16 cellular contexts compared by ENCODE assay signal in genomic region chr17:47685556-47686275, GRCh38. TPM values are rescaled to one million over a fixed set of nuclear protein-coding genes. Genes with fewer than 3 reads are reported as not detected.
DNase-seq lines count a peak whose midpoint lies in the region; ATAC-seq, FAIRE-seq and TF ChIP-seq lines count a peak whose summit lies in the region.
"Had no signal": no experiment of that assay in that cellular context is flagged by ENCODE, and none has a peak within 500 bp of the region (broad histone marks: within the 10 kb centered on the region; RNA-seq: fewer than 3 reads in every experiment).

No MANE protein-coding gene starts in this region.

- no TSS peak for BruUV-seq in GM12878 (replicated peaks; lab: Mats Ljungman, UMichigan)

- peaks cover 13 to 27% of the 10 kb centered on the region in 2 experiments for H3K36me3 ChIP-seq in GM12878 (ENCODE audit: control insufficient read depth in 2 of 2, insufficient read depth in 2 of 2, low read length in 1 of 2)

- H3K4me3 ChIP-seq in GM12878 = no peak overlapping the region
- H3K4me3 ChIP-seq: upper lobe of left lung had no signal

- ATAC-seq in activated CD4-positive, alpha-beta T cell treated with anti-CD3 and anti-CD28 coated beads for 36 hours = no peak
- no peak for ATAC-seq in GM12878
- ATAC-seq: activated T-cell treated with anti-CD3 and anti-CD28 coated beads, Interleukin-2, amount 50 U/mL, for 4 hours had no signal

- in situ Hi-C loops in GM12878 (cut with MboI) = no loop called here

- no peak for TF ChIP-seq RAD21 in GM12878 (IDR thresholded peaks at IDR 0.05; ENCODE audit: insufficient read depth, low read depth, low read length)

- no peak overlapping the region for H3K27ac ChIP-seq in GM12878 (ENCODE audit: control insufficient read depth, insufficient read depth)

- POLR2A ChIA-PET in activated CD4-positive, alpha-beta T cell treated with anti-CD3 and anti-CD28 coated beads for 36 hours (lab: Charles Lee) = no interaction called here
- POLR2A ChIA-PET in GM12878 (lab: Charles Lee) = no interaction called here

- RAD21 ChIA-PET in GM12878 (lab: Charles Lee; ENCODE audit: unreplicated experiment) = no interaction called here

- no peak for FAIRE-seq in GM12878 (lab: Jason Lieb, UNC)
- FAIRE-seq: endometrium, GM19239 had no signal

- no peak overlapping the region for H2AFZ ChIP-seq in GM12878 (ENCODE audit: control insufficient read depth, low read depth, low read length)

- intact Hi-C loops in activated CD4-positive, alpha-beta T cell treated with anti-CD3 and anti-CD28 coated beads for 36 hours (cut with DNase I, micrococcal nuclease) = no loop called here
- intact Hi-C loops in GM12878 (cut with micrococcal nuclease; ENCODE audit: unreplicated experiment) = no loop called here

- H3K9me3 Mint-ChIP-seq in activated CD4-positive, alpha-beta T cell treated with anti-CD3 and anti-CD28 coated beads for 36 hours (ENCODE audit: low read depth) = no peaks in the 10 kb centered on the region
- H3K9me3 Mint-ChIP-seq in HFFc6 (no peaks in the 10 kb centered on the region), progenitor cell of endocrine pancreas (ENCODE audit: low read depth) (no peaks in the 10 kb centered on the region)
- H3K9me3 Mint-ChIP-seq: activated T-cell treated with anti-CD3 and anti-CD28 coated beads, Interleukin-2, amount 50 U/mL, for 4 hours had no signal

- H3K4me2 ChIP-seq in GM12878 (ENCODE audit: control insufficient read depth, insufficient read depth) = no peak overlapping the region

- H3K9me3 ChIP-seq in GM12878 (replicated peaks; ENCODE audit: control insufficient read depth, insufficient read depth, low read length) = no peaks in the 10 kb centered on the region
- H3K9me3 ChIP-seq: upper lobe of left lung had no signal

- H3K27me3 Mint-ChIP-seq in activated CD4-positive, alpha-beta T cell treated with anti-CD3 and anti-CD28 coated beads for 36 hours = no peaks in the 10 kb centered on the region
- H3K27me3 Mint-ChIP-seq in HFFc6 (ENCODE audit: insufficient read depth) = peaks cover 9% of the 10 kb centered on the region
- no peaks in the 10 kb centered on the region for H3K27me3 Mint-ChIP-seq in progenitor cell of endocrine pancreas

- H3K4me3 Mint-ChIP-seq in activated CD4-positive, alpha-beta T cell treated with anti-CD3 and anti-CD28 coated beads for 36 hours = no peak overlapping the region
- H3K4me3 Mint-ChIP-seq in HFFc6 = peak overlapping the region; percentile 30
- H3K4me3 Mint-ChIP-seq in progenitor cell of endocrine pancreas (ENCODE audit: low read depth) = no peak overlapping the region
- H3K4me3 Mint-ChIP-seq: activated T-cell treated with anti-CD3 and anti-CD28 coated beads, Interleukin-2, amount 50 U/mL, for 4 hours had no signal

- no peak for TF ChIP-seq EP300 in GM12878 (IDR thresholded peaks at IDR 0.05; ENCODE audit: borderline replicate concordance in 1 of 2, control insufficient read depth in 1 of 2, low read depth in 2 of 2, low read length in 2 of 2)

- H3K27me3 ChIP-seq in GM12878 (replicated peaks in 1 of 2; ENCODE audit: control insufficient read depth in 2 of 2, insufficient read depth in 2 of 2, low read length in 1 of 2) = no peaks in the 10 kb centered on the region
- H3K27me3 ChIP-seq: upper lobe of left lung had no signal

- no peak for TF ChIP-seq POLR2A in GM12878 (IDR thresholded peaks at IDR 0.05; ENCODE audit: low read depth, low read length)

- no peaks in the 10 kb centered on the region for H3K4me1 ChIP-seq in GM12878 (ENCODE audit: control insufficient read depth, insufficient read depth, low read length)

- SMC1A ChIA-PET in GM12878 (lab: Charles Lee; ENCODE audit: uncharacterized antibody, unreplicated experiment) = no interaction called here

- H3K79me2 ChIP-seq in GM12878 (ENCODE audit: control insufficient read depth, insufficient read depth, low read length) = no peaks in the 10 kb centered on the region

- H3K36me3 Mint-ChIP-seq in activated CD4-positive, alpha-beta T cell treated with anti-CD3 and anti-CD28 coated beads for 36 hours (ENCODE audit: low read depth) = peaks cover 52% of the 10 kb centered on the region
- H3K36me3 Mint-ChIP-seq in HFFc6 (ENCODE audit: low read depth) = peaks cover 52% of the 10 kb centered on the region
- H3K36me3 Mint-ChIP-seq in progenitor cell of endocrine pancreas (ENCODE audit: insufficient read depth) = peaks cover 33% of the 10 kb centered on the region

- WGBS in GM12878 (ENCODE audit: insufficient coverage, insufficient replicate concordance, low lambda C conversion rate, missing lambda C conversion rate) = 89% methylated on average over 4 of the region's 4 CpGs

- CTCF ChIA-PET in activated CD4-positive, alpha-beta T cell treated with anti-CD3 and anti-CD28 coated beads for 36 hours (lab: Charles Lee) = interaction anchor here (0.8 kb wide), 1 partner anchor 90 kb away, joined by 3 read pairs; no protein-coding TSS in a partner anchor
- CTCF ChIA-PET in GM12878 (lab: Yijun Ruan, JAX) = no interaction called here

- TF ChIP-seq CTCF in HFFc6 (IDR thresholded peaks at IDR 0.05) = no peak
- TF ChIP-seq CTCF in GM12878 (IDR thresholded peaks at IDR 0.05 in 2 of 3, conservative IDR thresholded peaks at IDR 0.05 in 1 of 3; ENCODE audit: control insufficient read depth in 2 of 3, extremely low read depth in 1 of 3, insufficient read depth in 1 of 3, low read depth in 3 of 3, low read length in 3 of 3) = no peak
- no peak for TF ChIP-seq CTCF in progenitor cell of endocrine pancreas (IDR thresholded peaks at IDR 0.05; ENCODE audit: unreplicated experiment)

- H3K27ac Mint-ChIP-seq in activated CD4-positive, alpha-beta T cell treated with anti-CD3 and anti-CD28 coated beads for 36 hours = peak overlapping the region; percentile 34
- H3K27ac Mint-ChIP-seq in HFFc6 (peak overlapping the region; percentile 89), progenitor cell of endocrine pancreas (peak overlapping the region; percentile 9)

- no peaks in the 10 kb centered on the region; the same call in 1 of the 2 replicates for H4K20me1 ChIP-seq in GM12878 (ENCODE audit: control insufficient read depth, insufficient read depth)

- H3K9ac ChIP-seq in GM12878 (ENCODE audit: control insufficient read depth, insufficient read depth, low read length) = no peak overlapping the region

- DNase-seq in activated CD4-positive, alpha-beta T cell treated with anti-CD3 and anti-CD28 coated beads for 36 hours = no peak
- DNase-seq in activated CD4-positive, alpha-beta T cell treated with anti-CD3 and anti-CD28 coated beads, Interleukin-2, amount 50 U/mL, for 1 hour = no peak
- DNase-seq in HFFc6 (no peak), GM12878 (ENCODE audit: low read depth, low spot score) (no peak), progenitor cell of endocrine pancreas (ENCODE audit: low spot score, unreplicated experiment) (no peak), NCI-H446 treated with DMSO at 0.1 percent for 48 hours (lab: John Stamatoyannopoulos, UW) (no peak), mesenteric fat pad (ENCODE audit: low spot score) (no peak), amygdala (lab: John Stamatoyannopoulos, UW) (no peak)
- DNase-seq: activated T-cell treated with anti-CD3 and anti-CD28 coated beads, Interleukin-2, amount 50 U/mL, for 4 hours; NCI-H2029; NCI-H82; SHP77; upper lobe of left lung had no signal

- peaks cover 25% of the 10 kb centered on the region for H3K4me1 Mint-ChIP-seq in activated CD4-positive, alpha-beta T cell treated with anti-CD3 and anti-CD28 coated beads for 36 hours
- H3K4me1 Mint-ChIP-seq in HFFc6 (ENCODE audit: low read depth) (peaks cover 66% of the 10 kb centered on the region), progenitor cell of endocrine pancreas (ENCODE audit: low read depth) (peaks cover 12% of the 10 kb centered on the region)

RNA-seq across cellular contexts. Expression of gene TBKBP1, which starts 8.2 kb away (rescaled TPM):
- 10 to 100 TPM; 21.8 to 23.1 TPM for total RNA-seq in activated CD4-positive, alpha-beta T cell treated with anti-CD3 and anti-CD28 coated beads for 36 hours
- 1 to 10 TPM; 6.6 to 8.3 (median 7.7) TPM for total RNA-seq in HFFc6 (2021; fragmentation: NEBNext Ultra II Directional; extraction: Animal tissue kit (Norgen Biotek cat#: 25700))
- 10.4 and 10.6 TPM in 2 replicates for total RNA-seq in GM12878 (2013; cell fraction: nucleolus; rRNA removed)
- total RNA-seq in GM12878 (2014; rRNA removed) = 0.11 and 0.23 TPM in 2 replicates
- total RNA-seq in GM12878 (2014; rRNA removed; fragmentation: Illumina TruSeq; extraction: Trizol) = 0.18 and 0.85 TPM in 2 replicates
- 0.69 and 1.5 TPM in 2 replicates for total RNA-seq in GM12878 (2021)
- 0.79 TPM for polyA plus RNA-seq in GM12878 (2011; ENCODE audit: low read depth)
- polyA plus RNA-seq in GM12878 (2011; rRNA removed) = 2.0 and 2.7 TPM in 2 replicates
- polyA plus RNA-seq in GM12878 (2011; cell fraction: cytosol; rRNA removed) = 1.9 and 3.5 TPM in 2 replicates
- 18.8 and 22.1 TPM in 2 replicates for polyA plus RNA-seq in GM12878 (2011; cell fraction: nucleus; rRNA removed)
- polyA plus RNA-seq in GM12878 (2012) = 1.8 and 2.9 TPM in 2 replicates
- polyA plus RNA-seq in GM12878 (2014; fragmentation: Illumina TruSeq; extraction: Trizol) = 0.38 TPM in 1 of 2 replicates, not detected in the other
- not detected for polyA plus RNA-seq in GM12878 (2014; fragmentation: Nextera tagmentation; extraction: Ambion mirVana)
- 0.74 and 1.4 TPM in 2 replicates for polyA plus RNA-seq in GM12878 (2014; rRNA removed)
- under 1 TPM in 1 of 2 experiments, not detected in 1; 0.11 TPM for polyA plus RNA-seq in GM12878 (2016; fragmentation: Nextera tagmentation; extraction: Ambion mirVana)
- 1.4 and 1.8 TPM in 2 replicates for polyA minus RNA-seq in GM12878 (2011; rRNA and poly(A)+ RNA removed)
- polyA minus RNA-seq in GM12878 (2011; cell fraction: cytosol; rRNA and poly(A)+ RNA removed) = 0.94 and 1.1 TPM in 2 replicates
- polyA minus RNA-seq in GM12878 (2011; cell fraction: nucleus; rRNA and poly(A)+ RNA removed) = 1.8 and 2.7 TPM in 2 replicates
- total RNA-seq in progenitor cell of endocrine pancreas = 21.7 and 23.2 TPM in 2 replicates
- 21.7 TPM for total RNA-seq in mesenteric fat pad

RNA-seq across cellular contexts. Expression of gene KPNB1, which starts 36.0 kb away (rescaled TPM):
- 100 to 1,000 TPM; 640 to 656 TPM for total RNA-seq in activated CD4-positive, alpha-beta T cell treated with anti-CD3 and anti-CD28 coated beads for 36 hours
- total RNA-seq in HFFc6 (2021; fragmentation: NEBNext Ultra II Directional; extraction: Animal tissue kit (Norgen Biotek cat#: 25700)) = 100 to 1,000 TPM; 439 to 580 (median 549) TPM
- total RNA-seq in GM12878 (2013; cell fraction: nucleolus; rRNA removed) = 212 and 232 TPM in 2 replicates
- 246 and 258 TPM in 2 replicates for total RNA-seq in GM12878 (2014; rRNA removed)
- total RNA-seq in GM12878 (2014; rRNA removed; fragmentation: Illumina TruSeq; extraction: Trizol) = 261 and 282 TPM in 2 replicates
- total RNA-seq in GM12878 (2021) = 485 and 525 TPM in 2 replicates
- polyA plus RNA-seq in GM12878 (2011; ENCODE audit: low read depth) = 133 TPM
- 231 and 237 TPM in 2 replicates for polyA plus RNA-seq in GM12878 (2011; rRNA removed)
- 156 and 173 TPM in 2 replicates for polyA plus RNA-seq in GM12878 (2011; cell fraction: cytosol; rRNA removed)
- polyA plus RNA-seq in GM12878 (2011; cell fraction: nucleus; rRNA removed) = 144 and 217 TPM in 2 replicates
- 185 and 207 TPM in 2 replicates for polyA plus RNA-seq in GM12878 (2012)
- polyA plus RNA-seq in GM12878 (2014; fragmentation: Illumina TruSeq; extraction: Trizol) = 430 and 445 TPM in 2 replicates
- 100 to 1,000 TPM; 130 to 233 TPM for polyA plus RNA-seq in GM12878 (2014; fragmentation: Nextera tagmentation; extraction: Ambion mirVana)
- 255 and 258 TPM in 2 replicates for polyA plus RNA-seq in GM12878 (2014; rRNA removed)
- polyA plus RNA-seq in GM12878 (2016; fragmentation: Nextera tagmentation; extraction: Ambion mirVana) = 10 to 100 TPM; 67.8 to 73.9 TPM
- 236 and 343 TPM in 2 replicates for polyA minus RNA-seq in GM12878 (2011; rRNA and poly(A)+ RNA removed)
- polyA minus RNA-seq in GM12878 (2011; cell fraction: cytosol; rRNA and poly(A)+ RNA removed) = 95.2 and 97.0 TPM in 2 replicates
- polyA minus RNA-seq in GM12878 (2011; cell fraction: nucleus; rRNA and poly(A)+ RNA removed) = 44.5 and 57.6 TPM in 2 replicates
- 379 and 386 TPM in 2 replicates for total RNA-seq in progenitor cell of endocrine pancreas
- total RNA-seq in mesenteric fat pad = 276 TPM

RNA-seq across cellular contexts. Expression of gene TBX21, which starts 47.3 kb away (rescaled TPM):
- 10 to 100 TPM; 73.4 to 76.8 TPM for total RNA-seq in activated CD4-positive, alpha-beta T cell treated with anti-CD3 and anti-CD28 coated beads for 36 hours
- not detected for total RNA-seq in HFFc6 (2021; fragmentation: NEBNext Ultra II Directional; extraction: Animal tissue kit (Norgen Biotek cat#: 25700))
- total RNA-seq in GM12878 (2013; cell fraction: nucleolus; rRNA removed) = 7.7 and 9.6 TPM in 2 replicates
- total RNA-seq in GM12878 (2014; rRNA removed) (7.9 and 8.4 TPM in 2 replicates), GM12878 (2014; rRNA removed; fragmentation: Illumina TruSeq; extraction: Trizol) (3.2 and 4.1 TPM in 2 replicates), GM12878 (2021) (8.3 and 9.5 TPM in 2 replicates), progenitor cell of endocrine pancreas (not detected in 2 replicates), mesenteric fat pad (0.35 TPM)
- 2.3 TPM for polyA plus RNA-seq in GM12878 (2011; ENCODE audit: low read depth)
- polyA plus RNA-seq in GM12878 (2011; rRNA removed) (8.6 and 9.6 TPM in 2 replicates), GM12878 (2014; fragmentation: Illumina TruSeq; extraction: Trizol) (4.8 and 6.0 TPM in 2 replicates), GM12878 (2014; fragmentation: Nextera tagmentation; extraction: Ambion mirVana) (1 to 10 TPM in 1 of 2 experiments, under 1 TPM in 1; 0.63 to 1.8 TPM), GM12878 (2014; rRNA removed) (6.0 and 6.3 TPM in 2 replicates), GM12878 (2016; fragmentation: Nextera tagmentation; extraction: Ambion mirVana) (1 to 10 TPM; 1.6 to 1.7 TPM)
- 11.3 and 12.2 TPM in 2 replicates for polyA plus RNA-seq in GM12878 (2011; cell fraction: cytosol; rRNA removed)
- polyA plus RNA-seq in GM12878 (2011; cell fraction: nucleus; rRNA removed) = 21.6 and 25.3 TPM in 2 replicates
- polyA plus RNA-seq in GM12878 (2012) = 4.7 and 7.3 TPM in 2 replicates
- polyA minus RNA-seq in GM12878 (2011; rRNA and poly(A)+ RNA removed) = 6.6 and 12.4 TPM in 2 replicates
- 6.7 and 10.3 TPM in 2 replicates for polyA minus RNA-seq in GM12878 (2011; cell fraction: cytosol; rRNA and poly(A)+ RNA removed)
- polyA minus RNA-seq in GM12878 (2011; cell fraction: nucleus; rRNA and poly(A)+ RNA removed) = 9.1 and 11.5 TPM in 2 replicates
- total RNA-seq: M059J had no signal

Comparison
In these comparisons a context has a peak if more than half of its experiments do, and no peak if none do; other contexts are left out.
1. H3K27ac Mint-ChIP-seq: peak in every context shown above with its lines; median percentile 89 in HFFc6; 34 in activated CD4-positive, alpha-beta T cell treated with anti-CD3 and anti-CD28 coated beads for 36 hours; 9 in progenitor cell of endocrine pancreas.
2. RNA of gene TBX21, which starts 47.3 kb away (total RNA-seq): 73.4 to 76.8 TPM in activated CD4-positive, alpha-beta T cell treated with anti-CD3 and anti-CD28 coated beads for 36 hours; 3.2 to 9.6 TPM in GM12878, 0.35 TPM in mesenteric fat pad (single experiment), not detected in HFFc6 and not detected in progenitor cell of endocrine pancreas; every median in the first group is over 4 times any median in the second.